1 cellular context compared by ENCODE assay signal in genomic region chr6:21438237-21438985, GRCh38.
TF ChIP-seq lines count a peak whose summit lies in the region.

No MANE protein-coding gene starts in this region.

TF ChIP-seq in GM12878, 131 proteins besides CTCF, POLR2A, EP300 and RAD21 (continued from another document):
- TF ChIP-seq MAX (IDR thresholded peaks at IDR 0.05; ENCODE audit: low read depth, low read length): no peak
- TF ChIP-seq ZBTB11 (CRISPR knock-in tag; IDR thresholded peaks at IDR 0.05): no peak
- TF ChIP-seq BCL11A (IDR thresholded peaks at IDR 0.05; ENCODE audit: low read depth, low read length): peak; percentile 100
- TF ChIP-seq MYB (IDR thresholded peaks at IDR 0.05; ENCODE audit: borderline replicate concordance, low read depth, low read length): no peak; the same call in 1 of the 2 replicates
- no peak for TF ChIP-seq HDAC2 (IDR thresholded peaks at IDR 0.05)
- no peak for TF ChIP-seq USF2 (IDR thresholded peaks at IDR 0.05; ENCODE audit: borderline replicate concordance, low read depth, low read length)
- TF ChIP-seq SREBF2 (IDR thresholded peaks at IDR 0.05; ENCODE audit: low read length): no peak
- TF ChIP-seq NR2F1 (conservative IDR thresholded peaks at IDR 0.05): peak; percentile 90
- TF ChIP-seq JUNB (IDR thresholded peaks at IDR 0.05): peak; percentile 99
- peak; percentile 6; the same call in 1 of the 2 replicates for TF ChIP-seq ZBTB33 (IDR thresholded peaks at IDR 0.05)
- TF ChIP-seq PAX5 (IDR thresholded peaks at IDR 0.05; ENCODE audit: borderline replicate concordance, low read depth, low read length): peak; percentile 98
- peak; percentile 74 for TF ChIP-seq SMAD1 (IDR thresholded peaks at IDR 0.05; ENCODE audit: low read depth, partially characterized antibody)
- TF ChIP-seq FOXM1 (IDR thresholded peaks at IDR 0.05; ENCODE audit: low read depth, low read length): peak; percentile 96
- TF ChIP-seq EGR1 (IDR thresholded peaks at IDR 0.05; ENCODE audit: borderline replicate concordance in 1 of 2, low read depth in 2 of 2, low read length in 2 of 2): no peak
- no peak for TF ChIP-seq CEBPZ (IDR thresholded peaks at IDR 0.05; ENCODE audit: low read depth, low read length)
- TF ChIP-seq NR2C2 (IDR thresholded peaks at IDR 0.05; ENCODE audit: borderline replicate concordance, control insufficient read depth, insufficient read length, low read depth): no peak
- peak; percentile 100 for TF ChIP-seq POU2F2 (IDR thresholded peaks at IDR 0.05; ENCODE audit: borderline replicate concordance, low read depth, low read length)
- peak; percentile 99 for TF ChIP-seq TCF7 (IDR thresholded peaks at IDR 0.05; ENCODE audit: borderline replicate concordance)
- TF ChIP-seq PBX3 (IDR thresholded peaks at IDR 0.05; ENCODE audit: insufficient replicate concordance, low read depth, low read length): peak; percentile 57
- peak; percentile 80 for TF ChIP-seq TCF12 (IDR thresholded peaks at IDR 0.05; ENCODE audit: low read depth, low read length)
- TF ChIP-seq ETV6 (conservative IDR thresholded peaks at IDR 0.05 in 1 of 2, IDR thresholded peaks at IDR 0.05 in 1 of 2; ENCODE audit: borderline replicate concordance in 1 of 2, low read depth in 1 of 2): peak in 1 of 2 experiments; percentile 88; a peak in 2 of 4 replicates
- TF ChIP-seq RFX5 (IDR thresholded peaks at IDR 0.05; ENCODE audit: low read depth, low read length): no peak
- peak; percentile 90 for TF ChIP-seq BMI1 (IDR thresholded peaks at IDR 0.05; ENCODE audit: borderline replicate concordance)
- TF ChIP-seq BACH1 (IDR thresholded peaks at IDR 0.05; ENCODE audit: borderline replicate concordance): peak; percentile 96
- TF ChIP-seq ATF7 (IDR thresholded peaks at IDR 0.05; ENCODE audit: low read depth): peak; percentile 96
- TF ChIP-seq SRF (IDR thresholded peaks at IDR 0.05; ENCODE audit: low read depth in 2 of 2, low read length in 2 of 2): peak in 1 of 2 experiments; percentile 87; a peak in 2 of 4 replicates
- no peak for TF ChIP-seq BCLAF1 (IDR thresholded peaks at IDR 0.05)
- TF ChIP-seq HDAC6 (IDR thresholded peaks at IDR 0.05; ENCODE audit: unreplicated experiment): no peak
- TF ChIP-seq IKZF2 (IDR thresholded peaks at IDR 0.05): peak; percentile 98 to 99
- 0 out of 2 replicates have a peak, but pooled peaks have one; percentile 9 for TF ChIP-seq SMC3 (IDR thresholded peaks at IDR 0.05; ENCODE audit: borderline replicate concordance, low read length)
- TF ChIP-seq YBX1 (IDR thresholded peaks at IDR 0.05): no peak
- no peak for TF ChIP-seq LARP7 (IDR thresholded peaks at IDR 0.05)
- TF ChIP-seq IRF5 (IDR thresholded peaks at IDR 0.05; ENCODE audit: borderline replicate concordance): peak; percentile 36; the same call in 1 of the 2 replicates
- no peak for TF ChIP-seq REST (IDR thresholded peaks at IDR 0.05; ENCODE audit: low read depth, low read length)
- no peak for TF ChIP-seq NRF1 (conservative IDR thresholded peaks at IDR 0.05; ENCODE audit: low read depth, low read length)
- TF ChIP-seq ZNF274 (IDR thresholded peaks at IDR 0.05; ENCODE audit: insufficient read depth, insufficient read length): no peak
- peak; percentile 97 for TF ChIP-seq ASH2L (IDR thresholded peaks at IDR 0.05; ENCODE audit: borderline replicate concordance, low read depth)
- TF ChIP-seq RUNX3 (IDR thresholded peaks at IDR 0.05; ENCODE audit: low read length): peak; percentile 99
TF ChIP-seq in GM12878: peak in this region for 67.
